13 cellular contexts compared by ENCODE assay signal in genomic region chr15:67087507-67088172, GRCh38. TPM values are rescaled to one million over a fixed set of nuclear protein-coding genes. Genes with fewer than 3 reads are reported as not detected.
DNase-seq lines count a peak whose midpoint lies in the region; ATAC-seq, FAIRE-seq and TF ChIP-seq lines count a peak whose summit lies in the region.
"Had no signal": no experiment of that assay in that cellular context is flagged by ENCODE, and none has a peak within 500 bp of the region (broad histone marks: within the 10 kb centered on the region; RNA-seq: fewer than 3 reads in every experiment).

No MANE protein-coding gene starts in this region.

- TF ChIP-seq CTCF in Calu3 (IDR thresholded peaks at IDR 0.05; ENCODE audit: unreplicated experiment) (no peak), PC-3 (conservative IDR thresholded peaks at IDR 0.05; ENCODE audit: low read depth, low read length) (no peak), H1 (IDR thresholded peaks at IDR 0.05; ENCODE audit: control extremely low read depth in 1 of 3, insufficient read depth in 1 of 3, low read depth in 1 of 3, low read length in 3 of 3) (no peak)

- no peak for TF ChIP-seq RAD21 in H1 (IDR thresholded peaks at IDR 0.05 in 1 of 2, conservative IDR thresholded peaks at IDR 0.05 in 1 of 2; ENCODE audit: low read depth in 2 of 2, low read length in 2 of 2)

- no peaks in the 10 kb centered on the region for H3K27me3 Mint-ChIP-seq in Calu3 (ENCODE audit: unreplicated experiment)

- H2AFZ ChIP-seq in PC-3 (ENCODE audit: low read length) (no peak overlapping the region), H1 (ENCODE audit: low read length) (no peak overlapping the region)

- peaks cover 94% of the 10 kb centered on the region for H3K4me1 Mint-ChIP-seq in Calu3 (ENCODE audit: low read depth, unreplicated experiment)

- no peak overlapping the region for H3K18ac ChIP-seq in H1 (ENCODE audit: extremely low read depth, low read length)

- H3K4ac ChIP-seq in H1 (replicated peaks; ENCODE audit: insufficient read length, low read depth, low read length) = no peak overlapping the region

- H3K23ac ChIP-seq in H1 (ENCODE audit: insufficient read length) = no peak overlapping the region

- H3K9me2 ChIP-seq in PC-3 (replicated peaks; ENCODE audit: low read length) = no peaks in the 10 kb centered on the region

- peaks cover 60% of the 10 kb centered on the region for H3K36me3 Mint-ChIP-seq in Calu3 (ENCODE audit: insufficient read depth, unreplicated experiment)

- POLR2A ChIA-PET in PC-3 (lab: Charles Lee; ENCODE audit: unreplicated experiment) = no interaction called here
- POLR2A ChIA-PET in H1 (lab: Charles Lee; ENCODE audit: partially characterized antibody) = interaction anchor here (1.1 to 1.6 kb wide), 2 partner anchors 14 to 184 kb away, joined by 3 to 6 read pairs; no protein-coding TSS in a partner anchor

- no peak for ATAC-seq in PC-3
- ATAC-seq: left ventricle myocardium superior, upper lobe of right lung had no signal

- no peak for FAIRE-seq in H1 (lab: Jason Lieb, UNC)
- FAIRE-seq: TTC549 had no signal

- H2AK5ac ChIP-seq in H1 (ENCODE audit: low read depth, low read length) = no peak overlapping the region

- H3K36me3 ChIP-seq in PC-3 (ENCODE audit: low read depth, low read length) (peaks cover 31% of the 10 kb centered on the region; the same call in 1 of the 2 replicates), H1 (ENCODE audit: control insufficient read depth in 2 of 4, insufficient read depth in 4 of 4, low read length in 3 of 4) (no peaks in the 10 kb centered on the region; a peak in 1 of 8 replicates)
- H3K36me3 ChIP-seq: upper lobe of right lung had no signal

- no peak overlapping the region for H2BK5ac ChIP-seq in H1 (ENCODE audit: low read depth, low read length)

- no peaks in the 10 kb centered on the region for H3K23me2 ChIP-seq in H1 (ENCODE audit: low read depth, low read length)

- H3K4me1 ChIP-seq in PC-3 (ENCODE audit: insufficient read depth, low read length) (peaks cover 72% of the 10 kb centered on the region), H1 (replicated peaks in 1 of 4; ENCODE audit: control insufficient read depth in 3 of 4, insufficient read depth in 4 of 4, low read length in 3 of 4) (peaks cover 7 to 26% (median 18%) of the 10 kb centered on the region in 4 experiments)

- H4K20me1 ChIP-seq in PC-3 (ENCODE audit: low read length) (peaks cover 11% of the 10 kb centered on the region; the same call in 1 of the 2 replicates), H1 (replicated peaks in 1 of 2; ENCODE audit: control insufficient read depth in 1 of 2, insufficient read depth in 2 of 2, low read length in 2 of 2) (no peaks in the 10 kb centered on the region)

- H3K9ac ChIP-seq in PC-3 (ENCODE audit: low read length) (no peak overlapping the region), H1 (replicated peaks in 1 of 4; ENCODE audit: extremely low read depth in 1 of 4, low read depth in 3 of 4, low read length in 3 of 4) (no peak overlapping the region)

- WGBS in H1 (ENCODE audit: extremely low coverage in 1 of 2, insufficient coverage in 1 of 2, insufficient read length in 1 of 2, insufficient replicate concordance in 2 of 2, low coverage in 1 of 2, low lambda C conversion rate in 2 of 2, missing lambda C conversion rate in 1 of 2), 2 experiments = 78% methylated on average over 6 of the region's 6 CpGs; no CpG with 5 or more reads in 1 of the 2 experiments

- H3K27me3 ChIP-seq in PC-3 (ENCODE audit: low read length) (no peaks in the 10 kb centered on the region), H1 (replicated peaks in 1 of 4; ENCODE audit: control insufficient read depth in 3 of 4, extremely low read depth in 1 of 4, insufficient read depth in 3 of 4, low read length in 3 of 4) (no peaks in the 10 kb centered on the region)
- H3K27me3 ChIP-seq: upper lobe of right lung had no signal

- no peak overlapping the region for H3K14ac ChIP-seq in H1 (ENCODE audit: insufficient read length)

- H3K79me1 ChIP-seq in H1 (ENCODE audit: low read depth, low read length) = no peaks in the 10 kb centered on the region; the same call in none of the 2 replicates

- peak overlapping the region; percentile 6 for H3K4me3 Mint-ChIP-seq in Calu3 (ENCODE audit: low read depth, unreplicated experiment)

- H4K5ac ChIP-seq in H1 (ENCODE audit: insufficient read length, low read depth, low read length) = no peak overlapping the region

- H3K9me3 Mint-ChIP-seq in Calu3 (ENCODE audit: low read depth, unreplicated experiment) = no peaks in the 10 kb centered on the region

- peak overlapping the region; percentile 66 for H3K27ac Mint-ChIP-seq in Calu3 (ENCODE audit: unreplicated experiment)

- H3K4me3 ChIP-seq in PC-3 (ENCODE audit: low read length) (no peak overlapping the region), H1 (ENCODE audit: extremely low read depth in 1 of 4, insufficient read depth in 2 of 4, low read depth in 3 of 4, low read length in 4 of 4) (no peak overlapping the region)
- H3K4me3 ChIP-seq: upper lobe of right lung had no signal

- CTCF ChIA-PET in Calu3 (lab: Charles Lee) = interaction anchor here (1.6 kb wide), 1 partner anchor 11 kb away, joined by 4 read pairs; no protein-coding TSS in a partner anchor
- CTCF ChIA-PET in PC-3 (lab: Charles Lee) = no interaction called here
- CTCF ChIA-PET in H1 (lab: Charles Lee; ENCODE audit: partially characterized antibody) = interaction anchor here (0.8 to 1.8 kb wide), 3 partner anchors 13 to 139 kb away, joined by 3 to 6 read pairs (median 3); no protein-coding TSS in a partner anchor

- no peak overlapping the region for H3K4me2 ChIP-seq in PC-3 (ENCODE audit: low read length)
- no peak overlapping the region for H3K4me2 ChIP-seq in H1 (ENCODE audit: insufficient read depth in 1 of 2, low read depth in 2 of 2, low read length in 2 of 2)

- H3K27ac ChIP-seq in PC-3 (ENCODE audit: low read length) (peak overlapping the region; percentile 4; the same call in 1 of the 2 replicates), H1 (ENCODE audit: low read depth, low read length) (no peak overlapping the region)
- H3K27ac ChIP-seq: upper lobe of right lung had no signal

- no peak for TF ChIP-seq POLR2A in H1 (IDR thresholded peaks at IDR 0.05; ENCODE audit: control extremely low read depth in 1 of 2, low read depth in 2 of 2, low read length in 2 of 2)

- no peak overlapping the region; the same call in 1 of the 2 replicates for H4K8ac ChIP-seq in H1 (ENCODE audit: extremely low read depth, insufficient read depth, low read length)

- peaks cover 100% of the 10 kb centered on the region for H3K79me2 ChIP-seq in PC-3 (ENCODE audit: low read length)
- peaks cover 2 to 3% of the 10 kb centered on the region in 2 experiments; a peak in 2 of 4 replicates for H3K79me2 ChIP-seq in H1 (ENCODE audit: control insufficient read depth in 1 of 2, insufficient read depth in 2 of 2, low read length in 2 of 2)

- BruUV-seq in Calu3 (replicated peaks; lab: Mats Ljungman, UMichigan) = no TSS peak
- BruUV-seq in PC-3 (replicated peaks; lab: Mats Ljungman, UMichigan) = no TSS peak

- no peak for DNase-seq in Calu3
- DNase-seq in PC-3 = no peak
- no peak for DNase-seq in H1 (ENCODE audit: low read depth in 1 of 2, low spot score in 2 of 2)
- peak; percentile 16 for DNase-seq in posterior vena cava (ENCODE audit: low spot score)
- DNase-seq in NCI-H1105 (lab: John Stamatoyannopoulos, UW) = no peak
- no peak for DNase-seq in middle frontal gyrus (ENCODE audit: extremely low spot score, low spot score)
- DNase-seq in dedifferentiated amniotic fluid mesenchymal stem cell (ENCODE audit: extremely low spot score) = no peak
- no peak for DNase-seq in NCI-H82 (lab: John Stamatoyannopoulos, UW)
- DNase-seq: DND-41, left ventricle myocardium superior, NCI-H1417, upper lobe of right lung had no signal

- peak overlapping the region; percentile 36; the same call in 1 of the 2 replicates for H2BK15ac ChIP-seq in H1 (ENCODE audit: low read length)

- intact Hi-C loops in Calu3 (cut with micrococcal nuclease; ENCODE audit: unreplicated experiment) (no loop called here), PC-3 (cut with micrococcal nuclease) (no loop called here), posterior vena cava (cut with DNase I) (no loop called here)

- no peak overlapping the region for H2BK120ac ChIP-seq in H1 (replicated peaks; ENCODE audit: low read depth, low read length)

- TF ChIP-seq EP300 in H1 (IDR thresholded peaks at IDR 0.05; ENCODE audit: borderline replicate concordance in 1 of 2, low read depth in 2 of 2, low read length in 2 of 2) = no peak

- no peak overlapping the region for H3K56ac ChIP-seq in H1 (replicated peaks; ENCODE audit: insufficient read length, low read depth, low read length)

- H2BK20ac ChIP-seq in H1 (ENCODE audit: low read length) = no peak overlapping the region

- peaks cover 4% of the 10 kb centered on the region for H3F3A ChIP-seq in PC-3 (ENCODE audit: low read length, unreplicated experiment)

- H2BK12ac ChIP-seq in H1 (ENCODE audit: low read depth, low read length) = no peak overlapping the region

- H3K9me3 ChIP-seq in PC-3 (ENCODE audit: low read length) = no peaks in the 10 kb centered on the region
- H3K9me3 ChIP-seq in H1 (ENCODE audit: insufficient read depth in 2 of 2, low read depth in 1 of 2, low read length in 1 of 2) = no peaks in the 10 kb centered on the region
- H3K9me3 ChIP-seq: upper lobe of right lung had no signal

- H4K91ac ChIP-seq in H1 (replicated peaks; ENCODE audit: insufficient read length, low read length) = no peak overlapping the region

TF ChIP-seq in H1, 55 proteins besides CTCF, POLR2A, EP300 and RAD21 (continues in another document):
- TF ChIP-seq BRCA1 (IDR thresholded peaks at IDR 0.05; ENCODE audit: low read depth, low read length) (no peak), FOSL1 (IDR thresholded peaks at IDR 0.05; ENCODE audit: insufficient read depth, low read depth, low read length) (no peak), EGR1 (IDR thresholded peaks at IDR 0.05; ENCODE audit: borderline replicate concordance, low read depth, low read length) (no peak), CBX8 (IDR thresholded peaks at IDR 0.05; ENCODE audit: borderline replicate concordance, low read depth, low read length) (no peak)

RNA-seq across cellular contexts. Expression of gene SMAD3, which starts 22.2 kb away (rescaled TPM):
- 121 and 147 TPM in 2 replicates for total RNA-seq in Calu3 (2022)
- 75.6 and 86.4 TPM in 2 replicates for total RNA-seq in PC-3 (2014; rRNA removed)
- 11.1 and 12.4 TPM in 2 replicates for total RNA-seq in H1 (2021; fragmentation: NEBNext Ultra II Directional; extraction: Animal tissue kit (Norgen Biotek cat#: 25700))
- 10.1 and 17.3 TPM in 2 replicates for polyA plus RNA-seq in H1 (2011; rRNA removed)
- 9.1 TPM for polyA plus RNA-seq in H1 (2011; cell fraction: cytosol; rRNA removed)
- 41.6 TPM for polyA plus RNA-seq in H1 (2011; cell fraction: nucleus; rRNA removed)
- polyA plus RNA-seq in H1 (2012, experiment 1 of 2) = 7.8 to 10.4 TPM (median 8.7 TPM) in 4 replicates
- polyA plus RNA-seq in H1 (2012, experiment 2 of 2) = 5.0 TPM
- 13.2 TPM for polyA plus RNA-seq in H1 (2013, experiment 1 of 2)
- 11.1 TPM for polyA plus RNA-seq in H1 (2013, experiment 2 of 2)
- 16.5 and 18.3 TPM in 2 replicates for polyA minus RNA-seq in H1 (2011; rRNA and poly(A)+ RNA removed)
- polyA minus RNA-seq in H1 (2011; cell fraction: cytosol; rRNA and poly(A)+ RNA removed) = 12.3 TPM
- polyA minus RNA-seq in H1 (2011; cell fraction: nucleus; rRNA and poly(A)+ RNA removed) = 14.3 TPM
- total RNA-seq in posterior vena cava = 10 to 100 TPM; 56.3 to 62.7 TPM
